ENCODE assay signal across 23 cellular contexts in the genomic region with DNA sequence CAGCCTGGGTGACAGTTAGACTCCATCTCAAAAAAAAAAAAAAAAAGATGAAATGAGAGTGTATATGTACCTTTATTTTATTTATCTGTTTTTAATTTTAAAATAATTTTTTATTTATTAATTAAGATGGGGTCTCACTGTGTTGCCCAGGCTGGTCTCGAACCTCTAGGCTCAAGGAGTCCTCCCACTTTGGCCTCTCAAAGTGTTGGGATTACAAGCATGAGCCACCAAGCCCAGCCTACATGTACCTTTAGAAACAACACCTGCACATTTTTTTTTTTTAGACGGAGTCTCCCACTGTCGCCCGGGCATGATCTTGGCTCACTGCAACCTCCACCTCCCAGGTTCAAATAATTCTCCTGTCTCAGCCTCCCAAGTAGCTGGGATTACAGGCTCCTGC. TPM values are rescaled to one million over a fixed set of nuclear protein-coding genes. Genes with fewer than 3 reads are reported as not detected.
DNase-seq lines count a peak whose midpoint lies in the region; ATAC-seq, FAIRE-seq and TF ChIP-seq lines count a peak whose summit lies in the region.
"Had no signal": no experiment of that assay in that cellular context is flagged by ENCODE, and none has a peak within 500 bp of the region (broad histone marks: within the 10 kb centered on the region; RNA-seq: fewer than 3 reads in every experiment).

No MANE protein-coding gene starts in this region.

- H3K9me3 ChIP-seq in HepG2 (ENCODE audit: low read length) (no peaks in the 10 kb centered on the region), right lobe of liver (no peaks in the 10 kb centered on the region), sigmoid colon (no peaks in the 10 kb centered on the region)
- H3K9me3 ChIP-seq: BLaER1, Caco-2 had no signal

- TF ChIP-seq RAD21 in HepG2 (CRISPR knock-in tag; IDR thresholded peaks at IDR 0.05) = no peak

- H3K27ac ChIP-seq in HepG2 (ENCODE audit: extremely low read length, insufficient read depth, low read length) (no peak overlapping the region), right lobe of liver (no peak overlapping the region), sigmoid colon (no peak overlapping the region)
- H3K27ac ChIP-seq: 22Rv1, BLaER1, C4-2B, GM23248 had no signal

- H3K36me3 Mint-ChIP-seq in activated T-helper 17 cell treated with anti-CD3 and anti-CD28 coated beads, Interleukin-2, amount 50 U/mL, for 72 hours (ENCODE audit: low read depth) = no peaks in the 10 kb centered on the region
- H3K36me3 Mint-ChIP-seq: CD4-positive, CD25-positive, alpha-beta regulatory T cell; CD8-positive, alpha-beta T cell had no signal

- FAIRE-seq in HepG2 (lab: Jason Lieb, UNC) = no peak
- FAIRE-seq: A204.1, G401.6, GM12892, H1 had no signal

- H3K4me3 ChIP-seq in HepG2 (replicated peaks in 1 of 3; ENCODE audit: insufficient read depth in 1 of 3, low read depth in 2 of 3, low read length in 3 of 3) (no peak overlapping the region), right lobe of liver (no peak overlapping the region), sigmoid colon (no peak overlapping the region)
- H3K4me3 ChIP-seq: BLaER1, GM23248 had no signal

- no peak overlapping the region for H2AFZ ChIP-seq in HepG2 (ENCODE audit: low read length)
- H2AFZ ChIP-seq: GM23248 had no signal

- H3K4me1 ChIP-seq in HepG2 (ENCODE audit: insufficient read depth, low read length) = peaks cover 28% of the 10 kb centered on the region
- H3K4me1 ChIP-seq in right lobe of liver = no peaks in the 10 kb centered on the region
- peaks cover 0 to 5% (median 2%) of the 10 kb centered on the region in 4 donors for H3K4me1 ChIP-seq in sigmoid colon
- H3K4me1 ChIP-seq: BLaER1 had no signal

- H3K4me1 Mint-ChIP-seq in activated T-helper 17 cell treated with anti-CD3 and anti-CD28 coated beads, Interleukin-2, amount 50 U/mL, for 72 hours = no peaks in the 10 kb centered on the region
- H3K4me1 Mint-ChIP-seq: B cell; CD4-positive, CD25-positive, alpha-beta regulatory T cell had no signal

- H3K79me2 ChIP-seq in HepG2 (ENCODE audit: insufficient read depth, low read length) = no peaks in the 10 kb centered on the region

- no peak for DNase-seq in HepG2 (ENCODE audit: low spot score)
- DNase-seq in right lobe of liver = no peak
- DNase-seq in mesenteric fat pad (ENCODE audit: low spot score) = peak; percentile 14
- DNase-seq in sigmoid colon = peak; percentile 19
- DNase-seq in OCI-M1 (lab: John Stamatoyannopoulos, UW) = no peak
- no peak for DNase-seq in NCI-H1436 (lab: John Stamatoyannopoulos, UW)
- DNase-seq: Caco-2; CD4-positive, CD25-positive, alpha-beta regulatory T cell; CD8-positive, alpha-beta T cell; DMS153; DND-41; GM23248; H7; HCEC 1CT had no signal

- TF ChIP-seq POLR2A in HepG2 (IDR thresholded peaks at IDR 0.05; ENCODE audit: insufficient read depth in 1 of 2, low read depth in 2 of 2, low read length in 2 of 2) = no peak
- no peak for TF ChIP-seq POLR2A in right lobe of liver (IDR thresholded peaks at IDR 0.05)
- no peak for TF ChIP-seq POLR2A in sigmoid colon (IDR thresholded peaks at IDR 0.05)

- no TSS peak for BruUV-seq in HepG2 (replicated peaks; lab: Mats Ljungman, UMichigan)

- TF ChIP-seq EP300 in HepG2 (IDR thresholded peaks at IDR 0.05; ENCODE audit: low read depth in 2 of 2, low read length in 2 of 2) = no peak
- TF ChIP-seq EP300 in HepG2 (CRISPR knock-in tag; IDR thresholded peaks at IDR 0.05; ENCODE audit: borderline replicate concordance) = no peak
- no peak for TF ChIP-seq EP300 in sigmoid colon (IDR thresholded peaks at IDR 0.05)

- intact Hi-C loops in HepG2 (cut with micrococcal nuclease; ENCODE audit: unreplicated experiment) = no loop called here
- intact Hi-C loops in right lobe of liver (cut with DNase I) = no loop called here
- intact Hi-C loops in sigmoid colon (cut with DNase I) = no loop called here

- no peak overlapping the region for H3K4me2 ChIP-seq in HepG2 (ENCODE audit: low read depth, low read length)
- H3K4me2 ChIP-seq: BLaER1 had no signal

- no peaks in the 10 kb centered on the region for H3K27me3 Mint-ChIP-seq in activated T-helper 17 cell treated with anti-CD3 and anti-CD28 coated beads, Interleukin-2, amount 50 U/mL, for 72 hours

- no peaks in the 10 kb centered on the region for H3K36me3 ChIP-seq in HepG2 (replicated peaks in 1 of 2; ENCODE audit: control insufficient read depth in 1 of 2, insufficient read depth in 2 of 2, low read length in 2 of 2)
- H3K36me3 ChIP-seq in right lobe of liver = no peaks in the 10 kb centered on the region
- no peaks in the 10 kb centered on the region for H3K36me3 ChIP-seq in sigmoid colon
- H3K36me3 ChIP-seq: BLaER1 had no signal

- no peak for TF ChIP-seq CTCF in HepG2 (CRISPR knock-in tag; IDR thresholded peaks at IDR 0.05)
- TF ChIP-seq CTCF in right lobe of liver (IDR thresholded peaks at IDR 0.05) = no peak
- no peak for TF ChIP-seq CTCF in sigmoid colon (IDR thresholded peaks at IDR 0.05)

- H3K9ac ChIP-seq in HepG2 (ENCODE audit: insufficient read depth, low read depth, low read length) = no peak overlapping the region
- H3K9ac ChIP-seq: BLaER1, GM23248 had no signal

- H3K27ac Mint-ChIP-seq in activated T-helper 17 cell treated with anti-CD3 and anti-CD28 coated beads, Interleukin-2, amount 50 U/mL, for 72 hours = no peak overlapping the region
- H3K27ac Mint-ChIP-seq: B cell; CD4-positive, CD25-positive, alpha-beta regulatory T cell; CD8-positive, alpha-beta T cell had no signal

- CTCF ChIA-PET in HepG2 (lab: Yijun Ruan, JAX; ENCODE audit: low intra/inter-chr PET ratio, low total read pairs) = no interaction called here

- ATAC-seq in HepG2 (no peak), right lobe of liver (no peak)
- no peak for ATAC-seq in activated T-helper 17 cell treated with anti-CD3 and anti-CD28 coated beads, Interleukin-2, amount 50 U/mL, for 72 hours (replicated peaks)
- ATAC-seq: CD8-positive, alpha-beta T cell had no signal

- no peaks in the 10 kb centered on the region for H4K20me1 ChIP-seq in HepG2 (ENCODE audit: insufficient read depth, low read length)
- H4K20me1 ChIP-seq: BLaER1 had no signal

- 80% methylated on average over 4 of the region's 4 CpGs for WGBS in HepG2 (ENCODE audit: low lambda C conversion rate)
- WGBS in right lobe of liver (ENCODE audit: insufficient coverage, low coverage, low lambda C conversion rate, missing lambda C conversion rate) = 96% methylated on average over 4 of the region's 4 CpGs
- 96 to 97% methylated on average over 4 of the region's 4 CpGs for WGBS in sigmoid colon, 2 donors

- in situ Hi-C loops in HepG2 (cut with HindIII; ENCODE audit: extremely low pct_ligation_motif_present, low pct_unique_long_range_greater_than_20kb) = no loop called here

- POLR2A ChIA-PET in HepG2 (lab: Yijun Ruan, JAX) = interaction anchor here (0.7 kb wide), 1 partner anchor 25 kb away, joined by 3 read pairs; no protein-coding TSS in a partner anchor

- no peaks in the 10 kb centered on the region for H3K27me3 ChIP-seq in HepG2 (ENCODE audit: control insufficient read depth in 1 of 2, insufficient read depth in 2 of 2, low read length in 2 of 2)
- H3K27me3 ChIP-seq in right lobe of liver = no peaks in the 10 kb centered on the region
- no peaks in the 10 kb centered on the region for H3K27me3 ChIP-seq in sigmoid colon
- H3K27me3 ChIP-seq: BLaER1 had no signal

- no peak overlapping the region for H3K4me3 Mint-ChIP-seq in activated T-helper 17 cell treated with anti-CD3 and anti-CD28 coated beads, Interleukin-2, amount 50 U/mL, for 72 hours
- H3K4me3 Mint-ChIP-seq: B cell; CD4-positive, CD25-positive, alpha-beta regulatory T cell; CD8-positive, alpha-beta T cell had no signal

- H3K9me3 Mint-ChIP-seq in activated T-helper 17 cell treated with anti-CD3 and anti-CD28 coated beads, Interleukin-2, amount 50 U/mL, for 72 hours = no peaks in the 10 kb centered on the region
- H3K9me3 Mint-ChIP-seq: CD4-positive, CD25-positive, alpha-beta regulatory T cell; CD8-positive, alpha-beta T cell had no signal

RNA-seq across cellular contexts. Expression of gene PARD6B, which starts 12.1 kb away (rescaled TPM):
- 22.2 and 26.6 TPM in 2 replicates for total RNA-seq in HepG2 (2016; rRNA removed; fragmentation: Illumina TruSeq; extraction: Trizol)
- total RNA-seq in HepG2 (2016; cell fraction: cytosol; rRNA removed; fragmentation: Illumina TruSeq; extraction: Trizol; ENCODE audit: low read depth) = 1.9 TPM in 2 replicates
- 21.4 and 26.1 TPM in 2 replicates for total RNA-seq in HepG2 (2016; cell fraction: insoluble cytoplasmic fraction; rRNA removed; fragmentation: Illumina TruSeq; extraction: Trizol)
- 10.5 and 11.8 TPM in 2 replicates for total RNA-seq in HepG2 (2016; cell fraction: membrane; rRNA removed; fragmentation: Illumina TruSeq; extraction: Trizol)
- 12.5 and 14.9 TPM in 2 replicates for total RNA-seq in HepG2 (2016; cell fraction: nucleus; rRNA removed; fragmentation: Illumina TruSeq; extraction: Trizol)
- 6.0 and 6.9 TPM in 2 replicates for polyA plus RNA-seq in HepG2 (2011; rRNA removed)
- polyA plus RNA-seq in HepG2 (2011; cell fraction: cytosol; rRNA removed) = 2.8 and 4.1 TPM in 2 replicates
- 2.6 and 3.1 TPM in 2 replicates for polyA plus RNA-seq in HepG2 (2011; cell fraction: nucleus; rRNA removed)
- 4.6 and 4.9 TPM in 2 replicates for polyA plus RNA-seq in HepG2 (2012)
- polyA plus RNA-seq in HepG2 (2016; cell fraction: cytosol; fragmentation: Illumina TruSeq; extraction: Trizol; ENCODE audit: low read depth) = 0.35 and 0.57 TPM in 2 replicates
- 8.8 and 9.1 TPM in 2 replicates for polyA plus RNA-seq in HepG2 (2016; cell fraction: insoluble cytoplasmic fraction; fragmentation: Illumina TruSeq; extraction: Trizol; ENCODE audit: low read depth)
- 2.6 and 2.7 TPM in 2 replicates for polyA plus RNA-seq in HepG2 (2016; cell fraction: membrane; fragmentation: Illumina TruSeq; extraction: Trizol; ENCODE audit: low read depth)
- 13.0 and 13.3 TPM in 2 replicates for polyA plus RNA-seq in HepG2 (2016; cell fraction: nucleus; fragmentation: Illumina TruSeq; extraction: Trizol; ENCODE audit: insufficient read depth, low read depth)
- polyA minus RNA-seq in HepG2 (2011; rRNA and poly(A)+ RNA removed; ENCODE audit: low replicate concordance) = 3.1 and 8.3 TPM in 2 replicates
- polyA minus RNA-seq in HepG2 (2011; cell fraction: cytosol; rRNA and poly(A)+ RNA removed) = 22.0 and 24.4 TPM in 2 replicates
- polyA minus RNA-seq in HepG2 (2011; cell fraction: nucleus; rRNA and poly(A)+ RNA removed) = 10.6 and 14.4 TPM in 2 replicates
- 10 to 100 TPM in 2 of 6 experiments, 1 to 10 TPM in 4; 6.6 to 11.1 (median 8.5) TPM for total RNA-seq in right lobe of liver
- 2.0 TPM for total RNA-seq in mesenteric fat pad
- 1 to 10 TPM in 2 of 4 donors, under 1 TPM in 2; 0.83 to 1.8 (median 1.2) TPM for total RNA-seq in sigmoid colon
- 1 to 10 TPM; 2.4 to 5.1 (median 3.0) TPM for polyA plus RNA-seq in sigmoid colon
- 1 to 10 TPM; 3.2 to 7.8 TPM for total RNA-seq in activated T-helper 17 cell treated with anti-CD3 and anti-CD28 coated beads, Interleukin-2, amount 50 U/mL, for 72 hours
- total RNA-seq: GM23248 had no signal

RNA-seq across cellular contexts. Expression of gene RIPOR3, which starts 28.0 kb away (rescaled TPM):
- total RNA-seq in HepG2 (2016; rRNA removed; fragmentation: Illumina TruSeq; extraction: Trizol) = not detected in 2 replicates
- not detected in 2 replicates for total RNA-seq in HepG2 (2016; cell fraction: cytosol; rRNA removed; fragmentation: Illumina TruSeq; extraction: Trizol; ENCODE audit: low read depth)
- not detected in 2 replicates for total RNA-seq in HepG2 (2016; cell fraction: insoluble cytoplasmic fraction; rRNA removed; fragmentation: Illumina TruSeq; extraction: Trizol)
- total RNA-seq in HepG2 (2016; cell fraction: membrane; rRNA removed; fragmentation: Illumina TruSeq; extraction: Trizol) = not detected in 2 replicates
- not detected in 2 replicates for total RNA-seq in HepG2 (2016; cell fraction: nucleus; rRNA removed; fragmentation: Illumina TruSeq; extraction: Trizol)
- polyA plus RNA-seq in HepG2 (2011; rRNA removed) = 0.18 and 0.26 TPM in 2 replicates
- polyA plus RNA-seq in HepG2 (2011; cell fraction: cytosol; rRNA removed) = 0.05 TPM in 2 replicates
- 1.9 and 2.1 TPM in 2 replicates for polyA plus RNA-seq in HepG2 (2011; cell fraction: nucleus; rRNA removed)
- polyA plus RNA-seq in HepG2 (2012) = 0.11 and 0.36 TPM in 2 replicates
- polyA plus RNA-seq in HepG2 (2016; cell fraction: cytosol; fragmentation: Illumina TruSeq; extraction: Trizol; ENCODE audit: low read depth) = not detected in 2 replicates
- polyA plus RNA-seq in HepG2 (2016; cell fraction: insoluble cytoplasmic fraction; fragmentation: Illumina TruSeq; extraction: Trizol; ENCODE audit: low read depth) = not detected in 2 replicates
- not detected in 2 replicates for polyA plus RNA-seq in HepG2 (2016; cell fraction: membrane; fragmentation: Illumina TruSeq; extraction: Trizol; ENCODE audit: low read depth)
- 0.13 TPM in 1 of 2 replicates, not detected in the other for polyA plus RNA-seq in HepG2 (2016; cell fraction: nucleus; fragmentation: Illumina TruSeq; extraction: Trizol; ENCODE audit: insufficient read depth, low read depth)
- 0.42 TPM in 1 of 2 replicates, not detected in the other for polyA minus RNA-seq in HepG2 (2011; rRNA and poly(A)+ RNA removed; ENCODE audit: low replicate concordance)
- not detected in 2 replicates for polyA minus RNA-seq in HepG2 (2011; cell fraction: cytosol; rRNA and poly(A)+ RNA removed)
- 0.37 and 0.52 TPM in 2 replicates for polyA minus RNA-seq in HepG2 (2011; cell fraction: nucleus; rRNA and poly(A)+ RNA removed)
- total RNA-seq in right lobe of liver = 10 to 100 TPM in 2 of 6 experiments, 1 to 10 TPM in 4; 4.8 to 13.8 (median 8.9) TPM
- total RNA-seq in mesenteric fat pad = 19.7 TPM
- 10 to 100 TPM in 3 of 4 donors, 1 to 10 TPM in 1; 9.4 to 28.0 (median 15.1) TPM for total RNA-seq in sigmoid colon
- polyA plus RNA-seq in sigmoid colon = 1 to 10 TPM in 2 of 3 donors, under 1 TPM in 1; 0.92 to 7.8 (median 4.8) TPM
- total RNA-seq in activated T-helper 17 cell treated with anti-CD3 and anti-CD28 coated beads, Interleukin-2, amount 50 U/mL, for 72 hours = not detected
- total RNA-seq: CD8-positive, alpha-beta T cell; GM23248 had no signal

Comparison
In these comparisons a context has a peak if more than half of its experiments do, and no peak if none do; other contexts are left out.
1. DNase-seq: peak in mesenteric fat pad (single experiment) and sigmoid colon (single experiment); none in HepG2 (single experiment), right lobe of liver (0 of 3), OCI-M1 (single experiment) and NCI-H1436 (single experiment).